9 cellular contexts compared by ENCODE assay signal in the genomic region with DNA sequence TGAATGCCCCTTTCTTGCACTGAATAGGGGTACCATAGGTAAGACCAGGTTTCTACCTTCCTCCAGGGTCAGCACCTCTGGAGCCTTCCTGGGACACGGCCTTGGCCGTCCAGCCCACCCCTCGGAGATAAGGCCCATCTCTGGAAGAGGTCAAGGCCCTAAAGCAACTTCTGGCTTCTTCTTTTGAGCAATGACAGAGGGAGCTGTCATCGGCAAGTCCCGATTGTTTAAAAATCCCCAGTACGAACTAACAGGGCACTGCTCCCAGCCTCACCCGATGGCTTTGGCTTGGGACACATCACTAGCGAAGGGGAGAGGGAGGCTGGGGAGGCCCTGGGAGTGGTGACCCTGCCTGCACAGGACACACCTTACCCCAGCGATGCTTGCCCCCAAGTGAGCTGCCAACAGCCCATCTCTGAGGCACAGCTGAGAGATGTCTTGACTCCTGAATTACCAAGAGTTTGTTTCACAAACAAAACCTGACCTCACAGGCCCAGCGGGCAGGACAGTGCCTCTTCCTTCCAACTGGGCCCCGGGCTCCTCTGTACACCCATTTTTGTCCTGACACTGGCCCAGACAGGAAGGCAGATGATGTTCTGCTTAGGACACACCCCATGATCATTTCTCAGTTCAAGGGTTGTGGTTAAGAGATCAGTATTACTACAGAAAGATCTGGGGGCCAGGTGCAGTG. TPM values are rescaled to one million over a fixed set of nuclear protein-coding genes. Genes with fewer than 3 reads are reported as not detected.
DNase-seq lines count a peak whose midpoint lies in the region; ATAC-seq and TF ChIP-seq lines count a peak whose summit lies in the region.
"Had no signal": no experiment of that assay in that cellular context is flagged by ENCODE, and none has a peak within 500 bp of the region (broad histone marks: within the 10 kb centered on the region; RNA-seq: fewer than 3 reads in every experiment).

No MANE protein-coding gene starts in this region.

- H3K9me3 Mint-ChIP-seq in IgD-negative memory B cell, result no peaks in the 10 kb centered on the region
- H3K9me3 Mint-ChIP-seq in effector memory CD8-positive, alpha-beta T cell, result no peaks in the 10 kb centered on the region

- H3K36me3 Mint-ChIP-seq in IgD-negative memory B cell, result no peaks in the 10 kb centered on the region
- H3K36me3 Mint-ChIP-seq in effector memory CD8-positive, alpha-beta T cell (ENCODE audit: insufficient read depth), result peaks cover 31% of the 10 kb centered on the region

- WGBS in sigmoid colon, 2 donors, result 28 to 58% methylated on average over 11 of the region's 11 CpGs

- peaks cover 1% of the 10 kb centered on the region for H3K27me3 Mint-ChIP-seq in IgD-negative memory B cell
- H3K27me3 Mint-ChIP-seq in effector memory CD8-positive, alpha-beta T cell, result no peaks in the 10 kb centered on the region

- H3K4me1 ChIP-seq in sigmoid colon, result peaks cover 0 to 64% (median 50%) of the 10 kb centered on the region in 4 donors

- no peaks in the 10 kb centered on the region for H3K27me3 ChIP-seq in sigmoid colon

- peak; percentile 14 for TF ChIP-seq POLR2A in GM18526 (IDR thresholded peaks at IDR 0.05; ENCODE audit: extremely low read depth, insufficient read length)
- TF ChIP-seq POLR2A in sigmoid colon (IDR thresholded peaks at IDR 0.05), result no peak

- peak; percentile 31 for ATAC-seq in effector memory CD8-positive, alpha-beta T cell (replicated peaks)

- TF ChIP-seq EP300 in sigmoid colon (IDR thresholded peaks at IDR 0.05), result no peak

- H3K4me3 ChIP-seq in sigmoid colon, result no peak overlapping the region

- no peaks in the 10 kb centered on the region for H3K36me3 ChIP-seq in sigmoid colon

- no peak for DNase-seq in effector memory CD8-positive, alpha-beta T cell
- DNase-seq in sigmoid colon, result no peak
- no peak for DNase-seq in nucleus accumbens (lab: John Stamatoyannopoulos, UW)
- DNase-seq in NCI-H526 treated with DMSO at 0.1 percent for 48 hours (lab: John Stamatoyannopoulos, UW), result no peak
- DNase-seq in activated effector memory CD4-positive, alpha-beta T cell treated with anti-CD3 and anti-CD28 coated beads, Interleukin-2, amount 50 U/mL, for 16 hours, result no peak
- no peak for DNase-seq in NCI-H2196 treated with DMSO at 0.1 percent for 48 hours (lab: John Stamatoyannopoulos, UW; ENCODE audit: unreplicated experiment)

- peak overlapping the region; percentile 98 to 99 (median 98) for H3K27ac Mint-ChIP-seq in IgD-negative memory B cell
- peak overlapping the region; percentile 88 to 90 for H3K27ac Mint-ChIP-seq in effector memory CD8-positive, alpha-beta T cell

- no peaks in the 10 kb centered on the region for H3K9me3 ChIP-seq in sigmoid colon

- no peak for TF ChIP-seq CTCF in sigmoid colon (IDR thresholded peaks at IDR 0.05)

- peaks cover 43 to 68% (median 56%) of the 10 kb centered on the region in 3 donors for H3K4me1 Mint-ChIP-seq in IgD-negative memory B cell
- H3K4me1 Mint-ChIP-seq in effector memory CD8-positive, alpha-beta T cell (ENCODE audit: low read depth in 2 of 2), result peaks cover 34 to 42% of the 10 kb centered on the region in 2 donors

- intact Hi-C loops in sigmoid colon (cut with DNase I), result no loop called here

- peak overlapping the region; percentile 77 to 97 (median 83) for H3K4me3 Mint-ChIP-seq in IgD-negative memory B cell
- peak overlapping the region; percentile 18 to 60 for H3K4me3 Mint-ChIP-seq in effector memory CD8-positive, alpha-beta T cell

- H3K27ac ChIP-seq in sigmoid colon, result peak overlapping the region; percentile 60 to 92 (median 64)

RNA-seq across cellular contexts. Expression of gene SYNGR2, which starts 4.8 kb away (rescaled TPM):
- polyA plus RNA-seq in IgD-negative memory B cell (633 TPM), sigmoid colon (100 to 1,000 TPM in 1 of 3 donors, 10 to 100 TPM in 2; 37.2 to 280 (median 45.8) TPM)
- total RNA-seq in sigmoid colon, result 10 to 100 TPM; 14.7 to 23.5 (median 18.6) TPM

RNA-seq across cellular contexts. Expression of gene TK1, which starts 13.7 kb away (rescaled TPM):
- polyA plus RNA-seq in IgD-negative memory B cell, result 7.0 TPM
- 1 to 10 TPM in 3 of 4 donors, under 1 TPM in 1; 0.83 to 6.9 (median 3.8) TPM for total RNA-seq in sigmoid colon
- polyA plus RNA-seq in sigmoid colon, result 10 to 100 TPM; 10.2 to 74.6 (median 44.2) TPM

RNA-seq across cellular contexts. Expression of gene AFMID, which starts 14.0 kb away (rescaled TPM):
- polyA plus RNA-seq in IgD-negative memory B cell (21.3 TPM), sigmoid colon (10 to 100 TPM; 21.0 to 32.9 (median 28.2) TPM)
- total RNA-seq in sigmoid colon, result 10 to 100 TPM in 1 of 4 donors, 1 to 10 TPM in 3; 6.1 to 11.4 (median 7.6) TPM

RNA-seq across cellular contexts. Expression of gene C17orf99, which starts 27.0 kb away (rescaled TPM):
- not detected for polyA plus RNA-seq in IgD-negative memory B cell
- total RNA-seq in sigmoid colon, result not detected
- polyA plus RNA-seq in sigmoid colon, result under 1 TPM in 1 of 3 donors, not detected in 2; 0.73 TPM
- total RNA-seq: left colon had no signal

RNA-seq across cellular contexts. Expression of gene BIRC5, which starts 40.9 kb away (rescaled TPM):
- polyA plus RNA-seq in IgD-negative memory B cell (0.25 TPM), sigmoid colon (10 to 100 TPM in 2 of 3 donors, 1 to 10 TPM in 1; 3.6 to 33.5 (median 10.6) TPM)
- 1 to 10 TPM in 1 of 4 donors, under 1 TPM in 3; 0.16 to 3.1 (median 0.32) TPM for total RNA-seq in sigmoid colon
